1 cellular context compared by ENCODE assay signal in the genomic region with DNA sequence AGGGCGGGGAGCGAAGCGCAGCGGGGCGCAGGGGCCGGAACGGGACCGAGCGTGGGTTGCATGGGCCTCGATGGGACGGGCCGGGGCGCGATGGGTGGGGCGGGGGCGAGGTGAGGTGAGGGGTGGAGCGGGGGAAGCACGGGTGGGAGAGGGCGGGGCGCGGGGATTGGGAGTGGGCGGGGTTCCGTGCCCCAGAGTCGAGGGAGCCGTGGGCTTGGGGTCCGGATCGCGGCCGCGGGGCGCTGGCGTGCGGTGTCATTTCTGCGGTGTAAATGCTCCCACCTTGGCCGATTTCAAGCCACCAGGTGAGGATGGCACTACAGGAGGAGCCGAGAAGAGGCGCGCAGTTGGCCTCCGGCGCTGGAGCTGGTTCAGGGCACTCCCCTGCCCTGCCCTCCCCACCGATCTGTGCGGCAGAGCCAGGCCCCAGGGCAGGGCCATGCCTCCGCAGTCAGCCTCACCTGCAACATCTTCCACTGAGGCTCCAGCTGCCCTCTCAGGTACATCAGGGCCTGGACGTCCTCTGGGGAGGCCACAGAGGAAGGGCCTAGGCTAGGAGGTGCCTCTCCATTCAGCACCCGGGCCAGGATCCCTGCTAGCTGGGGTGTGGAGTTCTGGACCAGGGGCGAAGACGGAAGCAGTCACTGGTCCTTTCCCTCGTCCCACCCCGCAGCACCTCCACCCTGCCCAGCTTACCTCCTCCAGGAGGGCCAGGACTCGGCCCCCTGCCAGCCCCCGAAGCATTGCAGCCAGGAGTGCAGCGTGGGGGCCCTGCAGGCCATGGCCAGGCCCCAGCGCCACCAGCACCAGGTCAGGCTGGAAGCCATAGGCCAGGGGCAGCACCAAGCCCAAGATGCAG.
A peak's percentile ranks its signal among the peaks of the same experiment; 100 is the strongest.
TF ChIP-seq lines count a peak whose summit lies in the region.

No MANE protein-coding gene starts in this region.

TF ChIP-seq in HepG2, 621 proteins besides CTCF, POLR2A, EP300 and RAD21 (continued from another document):
- TF ChIP-seq, protein P1, sequence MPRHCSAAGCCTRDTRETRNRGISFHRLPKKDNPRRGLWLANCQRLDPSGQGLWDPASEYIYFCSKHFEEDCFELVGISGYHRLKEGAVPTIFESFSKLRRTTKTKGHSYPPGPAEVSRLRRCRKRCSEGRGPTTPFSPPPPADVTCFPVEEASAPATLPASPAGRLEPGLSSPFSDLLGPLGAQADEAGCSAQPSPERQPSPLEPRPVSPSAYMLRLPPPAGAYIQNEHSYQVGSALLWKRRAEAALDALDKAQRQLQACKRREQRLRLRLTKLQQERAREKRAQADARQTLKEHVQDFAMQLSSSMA (CRISPR knock-in tag; IDR thresholded peaks at IDR 0.05), result 0 out of 2 replicates have a peak, but pooled peaks have one; percentile 9
- TF ChIP-seq, protein P2, sequence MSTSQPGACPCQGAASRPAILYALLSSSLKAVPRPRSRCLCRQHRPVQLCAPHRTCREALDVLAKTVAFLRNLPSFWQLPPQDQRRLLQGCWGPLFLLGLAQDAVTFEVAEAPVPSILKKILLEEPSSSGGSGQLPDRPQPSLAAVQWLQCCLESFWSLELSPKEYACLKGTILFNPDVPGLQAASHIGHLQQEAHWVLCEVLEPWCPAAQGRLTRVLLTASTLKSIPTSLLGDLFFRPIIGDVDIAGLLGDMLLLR (CRISPR knock-in tag; IDR thresholded peaks at IDR 0.05), result peak; percentile 1; the same call in 1 of the 2 replicates
- no peak for TF ChIP-seq JUND (CRISPR knock-in tag; IDR thresholded peaks at IDR 0.05)
- TF ChIP-seq, protein P3, sequence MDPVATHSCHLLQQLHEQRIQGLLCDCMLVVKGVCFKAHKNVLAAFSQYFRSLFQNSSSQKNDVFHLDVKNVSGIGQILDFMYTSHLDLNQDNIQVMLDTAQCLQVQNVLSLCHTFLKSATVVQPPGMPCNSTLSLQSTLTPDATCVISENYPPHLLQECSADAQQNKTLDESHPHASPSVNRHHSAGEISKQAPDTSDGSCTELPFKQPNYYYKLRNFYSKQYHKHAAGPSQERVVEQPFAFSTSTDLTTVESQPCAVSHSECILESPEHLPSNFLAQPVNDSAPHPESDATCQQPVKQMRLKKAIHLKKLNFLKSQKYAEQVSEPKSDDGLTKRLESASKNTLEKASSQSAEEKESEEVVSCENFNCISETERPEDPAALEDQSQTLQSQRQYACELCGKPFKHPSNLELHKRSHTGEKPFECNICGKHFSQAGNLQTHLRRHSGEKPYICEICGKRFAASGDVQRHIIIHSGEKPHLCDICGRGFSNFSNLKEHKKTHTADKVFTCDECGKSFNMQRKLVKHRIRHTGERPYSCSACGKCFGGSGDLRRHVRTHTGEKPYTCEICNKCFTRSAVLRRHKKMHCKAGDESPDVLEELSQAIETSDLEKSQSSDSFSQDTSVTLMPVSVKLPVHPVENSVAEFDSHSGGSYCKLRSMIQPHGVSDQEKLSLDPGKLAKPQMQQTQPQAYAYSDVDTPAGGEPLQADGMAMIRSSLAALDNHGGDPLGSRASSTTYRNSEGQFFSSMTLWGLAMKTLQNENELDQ (CRISPR knock-in tag; IDR thresholded peaks at IDR 0.05; ENCODE audit: borderline replicate concordance), result no peak
- 0 out of 2 replicates have a peak, but pooled peaks have one; percentile 13 for TF ChIP-seq ZNF317 (CRISPR knock-in tag; IDR thresholded peaks at IDR 0.05)
- TF ChIP-seq ZNF614 (CRISPR knock-in tag; IDR thresholded peaks at IDR 0.05; ENCODE audit: borderline replicate concordance), result no peak
- peak; percentile 52; the same call in 1 of the 2 replicates for TF ChIP-seq HDAC1 (CRISPR knock-in tag; IDR thresholded peaks at IDR 0.05)
- TF ChIP-seq PHF8 (CRISPR knock-in tag; IDR thresholded peaks at IDR 0.05), result peak; percentile 71; the same call in 1 of the 2 replicates
- TF ChIP-seq, protein P4, sequence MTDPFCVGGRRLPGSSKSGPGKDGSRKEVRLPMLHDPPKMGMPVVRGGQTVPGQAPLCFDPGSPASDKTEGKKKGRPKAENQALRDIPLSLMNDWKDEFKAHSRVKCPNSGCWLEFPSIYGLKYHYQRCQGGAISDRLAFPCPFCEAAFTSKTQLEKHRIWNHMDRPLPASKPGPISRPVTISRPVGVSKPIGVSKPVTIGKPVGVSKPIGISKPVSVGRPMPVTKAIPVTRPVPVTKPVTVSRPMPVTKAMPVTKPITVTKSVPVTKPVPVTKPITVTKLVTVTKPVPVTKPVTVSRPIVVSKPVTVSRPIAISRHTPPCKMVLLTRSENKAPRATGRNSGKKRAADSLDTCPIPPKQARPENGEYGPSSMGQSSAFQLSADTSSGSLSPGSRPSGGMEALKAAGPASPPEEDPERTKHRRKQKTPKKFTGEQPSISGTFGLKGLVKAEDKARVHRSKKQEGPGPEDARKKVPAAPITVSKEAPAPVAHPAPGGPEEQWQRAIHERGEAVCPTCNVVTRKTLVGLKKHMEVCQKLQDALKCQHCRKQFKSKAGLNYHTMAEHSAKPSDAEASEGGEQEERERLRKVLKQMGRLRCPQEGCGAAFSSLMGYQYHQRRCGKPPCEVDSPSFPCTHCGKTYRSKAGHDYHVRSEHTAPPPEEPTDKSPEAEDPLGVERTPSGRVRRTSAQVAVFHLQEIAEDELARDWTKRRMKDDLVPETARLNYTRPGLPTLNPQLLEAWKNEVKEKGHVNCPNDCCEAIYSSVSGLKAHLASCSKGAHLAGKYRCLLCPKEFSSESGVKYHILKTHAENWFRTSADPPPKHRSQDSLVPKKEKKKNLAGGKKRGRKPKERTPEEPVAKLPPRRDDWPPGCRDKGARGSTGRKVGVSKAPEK (CRISPR knock-in tag; IDR thresholded peaks at IDR 0.05; ENCODE audit: borderline replicate concordance), result 0 out of 2 replicates have a peak, but pooled peaks have one; percentile 9
- no peak for TF ChIP-seq HOXA9 (CRISPR knock-in tag; IDR thresholded peaks at IDR 0.05; ENCODE audit: borderline replicate concordance)
